1 cellular context compared by ENCODE assay signal in the genomic region with DNA sequence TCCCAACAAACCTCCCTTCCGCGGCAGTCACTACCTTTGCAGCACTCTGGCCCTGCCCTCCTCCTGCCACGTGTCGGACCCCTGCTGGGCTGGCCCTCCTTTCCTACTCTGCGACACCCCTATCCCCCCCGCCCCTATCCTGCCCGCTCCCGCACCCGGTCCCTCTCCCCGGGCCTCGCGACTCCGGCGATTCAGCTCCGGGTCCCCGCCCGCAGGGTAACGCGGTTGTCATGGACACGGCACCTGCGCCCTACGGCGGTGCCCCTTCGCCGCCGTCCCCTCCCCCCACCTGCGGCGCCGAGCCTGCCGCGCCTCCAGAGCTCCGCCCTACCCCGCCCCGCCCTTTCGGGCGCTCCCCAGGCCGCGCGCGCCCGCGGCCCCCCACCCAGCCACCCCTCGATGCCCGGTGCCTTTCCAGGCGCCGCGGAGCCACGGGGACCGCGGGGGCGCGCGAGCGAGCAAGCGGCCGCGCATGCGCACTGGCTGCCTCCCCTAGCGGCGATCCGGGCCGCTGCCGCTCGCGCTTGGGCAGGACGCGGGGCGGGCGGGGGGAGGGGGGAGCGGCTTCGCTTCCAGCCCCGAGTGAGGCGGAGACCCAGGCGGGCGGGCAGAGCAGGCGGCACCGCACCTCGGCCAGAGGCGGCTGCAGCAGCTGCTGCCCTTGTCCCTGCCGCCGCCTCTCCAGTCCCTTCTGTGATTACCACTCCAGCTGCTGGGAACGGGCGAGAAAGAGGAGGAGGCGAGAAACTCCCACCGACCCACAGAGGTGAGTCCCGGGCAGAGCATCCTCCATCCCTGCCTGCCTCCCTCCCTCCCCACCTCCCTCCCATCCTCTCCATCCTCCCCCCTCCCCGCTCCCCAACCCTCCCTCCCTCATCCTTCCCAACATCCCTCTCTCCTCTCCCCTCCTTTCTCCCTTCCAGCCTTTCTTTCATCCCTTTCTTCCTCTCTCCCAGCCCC.
TF ChIP-seq lines count a peak whose summit lies in the region.

A gene (plus strand): TSS at position 610 of the 960 bp plus-strand sequence.

TF ChIP-seq in K562, 482 proteins besides CTCF, POLR2A, EP300 and RAD21 (continued from another document):
- TF ChIP-seq, protein P1, sequence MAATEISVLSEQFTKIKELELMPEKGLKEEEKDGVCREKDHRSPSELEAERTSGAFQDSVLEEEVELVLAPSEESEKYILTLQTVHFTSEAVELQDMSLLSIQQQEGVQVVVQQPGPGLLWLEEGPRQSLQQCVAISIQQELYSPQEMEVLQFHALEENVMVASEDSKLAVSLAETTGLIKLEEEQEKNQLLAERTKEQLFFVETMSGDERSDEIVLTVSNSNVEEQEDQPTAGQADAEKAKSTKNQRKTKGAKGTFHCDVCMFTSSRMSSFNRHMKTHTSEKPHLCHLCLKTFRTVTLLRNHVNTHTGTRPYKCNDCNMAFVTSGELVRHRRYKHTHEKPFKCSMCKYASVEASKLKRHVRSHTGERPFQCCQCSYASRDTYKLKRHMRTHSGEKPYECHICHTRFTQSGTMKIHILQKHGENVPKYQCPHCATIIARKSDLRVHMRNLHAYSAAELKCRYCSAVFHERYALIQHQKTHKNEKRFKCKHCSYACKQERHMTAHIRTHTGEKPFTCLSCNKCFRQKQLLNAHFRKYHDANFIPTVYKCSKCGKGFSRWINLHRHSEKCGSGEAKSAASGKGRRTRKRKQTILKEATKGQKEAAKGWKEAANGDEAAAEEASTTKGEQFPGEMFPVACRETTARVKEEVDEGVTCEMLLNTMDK (IDR thresholded peaks at IDR 0.05; ENCODE audit: borderline replicate concordance, insufficient read depth, low read depth, low read length, poor library complexity, severe bottlenecking), result peak; percentile 79
- TF ChIP-seq, protein P2, sequence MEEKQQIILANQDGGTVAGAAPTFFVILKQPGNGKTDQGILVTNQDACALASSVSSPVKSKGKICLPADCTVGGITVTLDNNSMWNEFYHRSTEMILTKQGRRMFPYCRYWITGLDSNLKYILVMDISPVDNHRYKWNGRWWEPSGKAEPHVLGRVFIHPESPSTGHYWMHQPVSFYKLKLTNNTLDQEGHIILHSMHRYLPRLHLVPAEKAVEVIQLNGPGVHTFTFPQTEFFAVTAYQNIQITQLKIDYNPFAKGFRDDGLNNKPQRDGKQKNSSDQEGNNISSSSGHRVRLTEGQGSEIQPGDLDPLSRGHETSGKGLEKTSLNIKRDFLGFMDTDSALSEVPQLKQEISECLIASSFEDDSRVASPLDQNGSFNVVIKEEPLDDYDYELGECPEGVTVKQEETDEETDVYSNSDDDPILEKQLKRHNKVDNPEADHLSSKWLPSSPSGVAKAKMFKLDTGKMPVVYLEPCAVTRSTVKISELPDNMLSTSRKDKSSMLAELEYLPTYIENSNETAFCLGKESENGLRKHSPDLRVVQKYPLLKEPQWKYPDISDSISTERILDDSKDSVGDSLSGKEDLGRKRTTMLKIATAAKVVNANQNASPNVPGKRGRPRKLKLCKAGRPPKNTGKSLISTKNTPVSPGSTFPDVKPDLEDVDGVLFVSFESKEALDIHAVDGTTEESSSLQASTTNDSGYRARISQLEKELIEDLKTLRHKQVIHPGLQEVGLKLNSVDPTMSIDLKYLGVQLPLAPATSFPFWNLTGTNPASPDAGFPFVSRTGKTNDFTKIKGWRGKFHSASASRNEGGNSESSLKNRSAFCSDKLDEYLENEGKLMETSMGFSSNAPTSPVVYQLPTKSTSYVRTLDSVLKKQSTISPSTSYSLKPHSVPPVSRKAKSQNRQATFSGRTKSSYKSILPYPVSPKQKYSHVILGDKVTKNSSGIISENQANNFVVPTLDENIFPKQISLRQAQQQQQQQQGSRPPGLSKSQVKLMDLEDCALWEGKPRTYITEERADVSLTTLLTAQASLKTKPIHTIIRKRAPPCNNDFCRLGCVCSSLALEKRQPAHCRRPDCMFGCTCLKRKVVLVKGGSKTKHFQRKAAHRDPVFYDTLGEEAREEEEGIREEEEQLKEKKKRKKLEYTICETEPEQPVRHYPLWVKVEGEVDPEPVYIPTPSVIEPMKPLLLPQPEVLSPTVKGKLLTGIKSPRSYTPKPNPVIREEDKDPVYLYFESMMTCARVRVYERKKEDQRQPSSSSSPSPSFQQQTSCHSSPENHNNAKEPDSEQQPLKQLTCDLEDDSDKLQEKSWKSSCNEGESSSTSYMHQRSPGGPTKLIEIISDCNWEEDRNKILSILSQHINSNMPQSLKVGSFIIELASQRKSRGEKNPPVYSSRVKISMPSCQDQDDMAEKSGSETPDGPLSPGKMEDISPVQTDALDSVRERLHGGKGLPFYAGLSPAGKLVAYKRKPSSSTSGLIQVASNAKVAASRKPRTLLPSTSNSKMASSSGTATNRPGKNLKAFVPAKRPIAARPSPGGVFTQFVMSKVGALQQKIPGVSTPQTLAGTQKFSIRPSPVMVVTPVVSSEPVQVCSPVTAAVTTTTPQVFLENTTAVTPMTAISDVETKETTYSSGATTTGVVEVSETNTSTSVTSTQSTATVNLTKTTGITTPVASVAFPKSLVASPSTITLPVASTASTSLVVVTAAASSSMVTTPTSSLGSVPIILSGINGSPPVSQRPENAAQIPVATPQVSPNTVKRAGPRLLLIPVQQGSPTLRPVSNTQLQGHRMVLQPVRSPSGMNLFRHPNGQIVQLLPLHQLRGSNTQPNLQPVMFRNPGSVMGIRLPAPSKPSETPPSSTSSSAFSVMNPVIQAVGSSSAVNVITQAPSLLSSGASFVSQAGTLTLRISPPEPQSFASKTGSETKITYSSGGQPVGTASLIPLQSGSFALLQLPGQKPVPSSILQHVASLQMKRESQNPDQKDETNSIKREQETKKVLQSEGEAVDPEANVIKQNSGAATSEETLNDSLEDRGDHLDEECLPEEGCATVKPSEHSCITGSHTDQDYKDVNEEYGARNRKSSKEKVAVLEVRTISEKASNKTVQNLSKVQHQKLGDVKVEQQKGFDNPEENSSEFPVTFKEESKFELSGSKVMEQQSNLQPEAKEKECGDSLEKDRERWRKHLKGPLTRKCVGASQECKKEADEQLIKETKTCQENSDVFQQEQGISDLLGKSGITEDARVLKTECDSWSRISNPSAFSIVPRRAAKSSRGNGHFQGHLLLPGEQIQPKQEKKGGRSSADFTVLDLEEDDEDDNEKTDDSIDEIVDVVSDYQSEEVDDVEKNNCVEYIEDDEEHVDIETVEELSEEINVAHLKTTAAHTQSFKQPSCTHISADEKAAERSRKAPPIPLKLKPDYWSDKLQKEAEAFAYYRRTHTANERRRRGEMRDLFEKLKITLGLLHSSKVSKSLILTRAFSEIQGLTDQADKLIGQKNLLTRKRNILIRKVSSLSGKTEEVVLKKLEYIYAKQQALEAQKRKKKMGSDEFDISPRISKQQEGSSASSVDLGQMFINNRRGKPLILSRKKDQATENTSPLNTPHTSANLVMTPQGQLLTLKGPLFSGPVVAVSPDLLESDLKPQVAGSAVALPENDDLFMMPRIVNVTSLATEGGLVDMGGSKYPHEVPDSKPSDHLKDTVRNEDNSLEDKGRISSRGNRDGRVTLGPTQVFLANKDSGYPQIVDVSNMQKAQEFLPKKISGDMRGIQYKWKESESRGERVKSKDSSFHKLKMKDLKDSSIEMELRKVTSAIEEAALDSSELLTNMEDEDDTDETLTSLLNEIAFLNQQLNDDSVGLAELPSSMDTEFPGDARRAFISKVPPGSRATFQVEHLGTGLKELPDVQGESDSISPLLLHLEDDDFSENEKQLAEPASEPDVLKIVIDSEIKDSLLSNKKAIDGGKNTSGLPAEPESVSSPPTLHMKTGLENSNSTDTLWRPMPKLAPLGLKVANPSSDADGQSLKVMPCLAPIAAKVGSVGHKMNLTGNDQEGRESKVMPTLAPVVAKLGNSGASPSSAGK (IDR thresholded peaks at IDR 0.05), result peak; percentile 34; the same call in 1 of the 2 replicates
- no peak for TF ChIP-seq SMAD4 (CRISPR knock-in tag; conservative IDR thresholded peaks at IDR 0.05)
- peak; percentile 74 for TF ChIP-seq RFX1 (IDR thresholded peaks at IDR 0.05)
- TF ChIP-seq, protein P3, sequence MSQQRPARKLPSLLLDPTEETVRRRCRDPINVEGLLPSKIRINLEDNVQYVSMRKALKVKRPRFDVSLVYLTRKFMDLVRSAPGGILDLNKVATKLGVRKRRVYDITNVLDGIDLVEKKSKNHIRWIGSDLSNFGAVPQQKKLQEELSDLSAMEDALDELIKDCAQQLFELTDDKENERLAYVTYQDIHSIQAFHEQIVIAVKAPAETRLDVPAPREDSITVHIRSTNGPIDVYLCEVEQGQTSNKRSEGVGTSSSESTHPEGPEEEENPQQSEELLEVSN (IDR thresholded peaks at IDR 0.05; ENCODE audit: borderline replicate concordance in 1 of 2, extremely low read depth in 1 of 2, insufficient read depth in 1 of 2, insufficient read length in 1 of 2, low read depth in 1 of 2, low read length in 1 of 2, poor library complexity in 1 of 2, severe bottlenecking in 1 of 2), result peak in 1 of 2 experiments; percentile 61
- TF ChIP-seq, protein P4, sequence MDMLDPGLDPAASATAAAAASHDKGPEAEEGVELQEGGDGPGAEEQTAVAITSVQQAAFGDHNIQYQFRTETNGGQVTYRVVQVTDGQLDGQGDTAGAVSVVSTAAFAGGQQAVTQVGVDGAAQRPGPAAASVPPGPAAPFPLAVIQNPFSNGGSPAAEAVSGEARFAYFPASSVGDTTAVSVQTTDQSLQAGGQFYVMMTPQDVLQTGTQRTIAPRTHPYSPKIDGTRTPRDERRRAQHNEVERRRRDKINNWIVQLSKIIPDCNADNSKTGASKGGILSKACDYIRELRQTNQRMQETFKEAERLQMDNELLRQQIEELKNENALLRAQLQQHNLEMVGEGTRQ (CRISPR knock-in tag; IDR thresholded peaks at IDR 0.05), result 0 out of 2 replicates have a peak, but pooled peaks have one; percentile 22
- TF ChIP-seq, protein P5, sequence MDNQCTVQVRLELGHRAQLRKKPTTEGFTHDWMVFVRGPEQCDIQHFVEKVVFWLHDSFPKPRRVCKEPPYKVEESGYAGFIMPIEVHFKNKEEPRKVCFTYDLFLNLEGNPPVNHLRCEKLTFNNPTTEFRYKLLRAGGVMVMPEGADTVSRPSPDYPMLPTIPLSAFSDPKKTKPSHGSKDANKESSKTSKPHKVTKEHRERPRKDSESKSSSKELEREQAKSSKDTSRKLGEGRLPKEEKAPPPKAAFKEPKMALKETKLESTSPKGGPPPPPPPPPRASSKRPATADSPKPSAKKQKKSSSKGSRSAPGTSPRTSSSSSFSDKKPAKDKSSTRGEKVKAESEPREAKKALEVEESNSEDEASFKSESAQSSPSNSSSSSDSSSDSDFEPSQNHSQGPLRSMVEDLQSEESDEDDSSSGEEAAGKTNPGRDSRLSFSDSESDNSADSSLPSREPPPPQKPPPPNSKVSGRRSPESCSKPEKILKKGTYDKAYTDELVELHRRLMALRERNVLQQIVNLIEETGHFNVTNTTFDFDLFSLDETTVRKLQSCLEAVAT (IDR thresholded peaks at IDR 0.05), result no peak
